Comparison of ENCODE assay signal across 14 cellular contexts in the genomic region with DNA sequence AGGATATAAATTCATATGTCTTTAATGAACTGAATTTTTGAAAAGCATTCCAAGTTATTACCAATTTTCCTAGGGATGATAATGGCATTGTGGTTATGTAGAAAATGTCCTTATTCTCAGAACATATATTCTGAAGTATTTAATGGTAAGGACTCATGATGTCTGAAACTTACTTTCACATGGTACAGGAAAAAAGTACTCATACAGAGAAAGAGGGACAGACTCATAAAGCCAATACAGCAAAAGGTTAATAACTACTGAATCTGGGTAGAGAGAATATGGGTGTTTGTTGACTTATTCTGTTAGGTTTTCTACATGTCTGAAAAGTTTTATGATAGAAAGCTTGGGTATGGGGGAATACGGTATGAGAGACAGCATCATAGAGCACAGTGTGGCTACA.
A peak's percentile ranks its signal among the peaks of the same experiment; 100 is the strongest.
DNase-seq lines count a peak whose midpoint lies in the region; ATAC-seq and TF ChIP-seq lines count a peak whose summit lies in the region.
"Had no signal": no experiment of that assay in that cellular context is flagged by ENCODE, and none has a peak within 500 bp of the region (broad histone marks: within the 10 kb centered on the region; RNA-seq: fewer than 3 reads in every experiment).

No MANE protein-coding gene starts in this region.

- no peak for DNase-seq in T-cell
- DNase-seq in lower leg skin (ENCODE audit: low spot score in 2 of 2), result no peak
- no peak for DNase-seq in activated naive CD4-positive, alpha-beta T cell treated with anti-CD3 and anti-CD28 coated beads, Interleukin-2, amount 50 U/mL, for 16 hours
- no peak for DNase-seq in GDM1 (lab: John Stamatoyannopoulos, UW)
- DNase-seq in LoVo (ENCODE audit: low spot score), result no peak
- DNase-seq: activated CD4-positive, alpha-beta T cell treated with anti-CD3 and anti-CD28 coated beads, Interleukin-2, amount 50 U/mL, for 1 hour; cerebellar nuclear complex; erythroblast; hippocampal formation; NCI-H345 had no signal

- no peak overlapping the region for H3K4me3 Mint-ChIP-seq in T-cell
- H3K4me3 Mint-ChIP-seq: neural crest cell had no signal

- WGBS in lower leg skin, 2 donors, result 89 to 94% methylated on average over 1 of the region's 1 CpG

- H3K27ac Mint-ChIP-seq in T-cell, result peak overlapping the region; percentile 0 to 74

- H3K4me3 ChIP-seq in lower leg skin (ENCODE audit: low read depth, poor library complexity, severe bottlenecking), result no peak overlapping the region

- no peak for TF ChIP-seq POLR2A in lower leg skin (IDR thresholded peaks at IDR 0.05)

- H3K4me1 Mint-ChIP-seq in T-cell, result peaks cover 7 to 23% (median 21%) of the 10 kb centered on the region in 3 donors

- TF ChIP-seq CTCF in lower leg skin (IDR thresholded peaks at IDR 0.05), result no peak

- peaks cover 16% of the 10 kb centered on the region for H3K36me3 Mint-ChIP-seq in T-cell

- no peaks in the 10 kb centered on the region for H3K27me3 Mint-ChIP-seq in T-cell

- peak; percentile 67 for ATAC-seq in GM18498 (IDR thresholded peaks at IDR 0.05; ENCODE audit: unreplicated experiment)
- ATAC-seq in GM19351 (IDR thresholded peaks at IDR 0.05; ENCODE audit: unreplicated experiment), result peak; percentile 73
- peak; percentile 58 for ATAC-seq in HG02852 (IDR thresholded peaks at IDR 0.05; ENCODE audit: unreplicated experiment)
- no peak for ATAC-seq in T-cell (replicated peaks in 1 of 4)

- POLR2A ChIA-PET in T-cell (lab: Charles Lee), result interaction anchor here in 1 of 2 donors (1.2 kb wide), 1 partner anchor 12 kb away, joined by 9 read pairs; no protein-coding TSS in a partner anchor

- intact Hi-C loops in lower leg skin (cut with DNase I; ENCODE audit: low total_unique reads), result no loop called here

- CTCF ChIA-PET in T-cell (lab: Charles Lee), result interaction anchor here in 1 of 2 donors (1.0 to 1.1 kb wide), 2 partner anchors 11 to 84 kb away, joined by 4 to 6 read pairs; partner anchors contain the start of gene SERTAD2

- no peaks in the 10 kb centered on the region for H3K9me3 Mint-ChIP-seq in T-cell
- H3K9me3 Mint-ChIP-seq: neural crest cell had no signal

Comparison
In these comparisons a context has a peak if more than half of its experiments do, and no peak if none do; other contexts are left out.
1. ATAC-seq: peak in GM18498 (single experiment), GM19351 (single experiment) and HG02852 (single experiment); none in T-cell (0 of 4).